In genomic region chr17:4375796-4376440, GRCh38 we compare ENCODE assay signal across 10 cellular contexts. TPM values are rescaled to one million over a fixed set of nuclear protein-coding genes. Genes with fewer than 3 reads are reported as not detected.
DNase-seq lines count a peak whose midpoint lies in the region; ATAC-seq and TF ChIP-seq lines count a peak whose summit lies in the region.
"Not testable (repeated sequence)": the region's sequence is repeated elsewhere in the genome, so short reads cannot be mapped to it uniquely, and the experiment has no call there.
"Had no signal": no experiment of that assay in that cellular context is flagged by ENCODE, and none has a peak within 500 bp of the region (broad histone marks: within the 10 kb centered on the region; RNA-seq: fewer than 3 reads in every experiment).

No MANE protein-coding gene starts in this region.

- not testable (repeated sequence) for H3K36me3 ChIP-seq in BLaER1; KMS-11 (ENCODE audit: insufficient read depth)

- not testable (repeated sequence) for H3K27me3 ChIP-seq in BLaER1; KMS-11 (ENCODE audit: insufficient read depth, low read depth)

- not testable (repeated sequence) for H3K27me3 Mint-ChIP-seq in activated CD8-positive, alpha-beta memory T cell treated with anti-CD3 and anti-CD28 coated beads, Interleukin-2, amount 10 ng/mL, durations not matched to agents 7 days and 5 days; chondrocyte (ENCODE audit: low read depth); stimulated activated memory B cell treated with anti-CD40 and anti-IgM and Interleukin-4, amounts not matched to agents 10 μg/mL and 1 μg/mL and 100 μg/mL, for 72 hours

- ATAC-seq in GM19025 (IDR thresholded peaks at IDR 0.05; ENCODE audit: low read depth, unreplicated experiment) = peak; percentile 1
- peak; percentile 2 for ATAC-seq in HG03045 (IDR thresholded peaks at IDR 0.05; ENCODE audit: unreplicated experiment)
- ATAC-seq in activated CD8-positive, alpha-beta memory T cell treated with anti-CD3 and anti-CD28 coated beads, Interleukin-2, amount 10 ng/mL, durations not matched to agents 7 days and 5 days; stimulated activated memory B cell treated with anti-CD40 and anti-IgM and Interleukin-4, amounts not matched to agents 10 μg/mL and 1 μg/mL and 100 μg/mL, for 72 hours: not testable (repeated sequence)

- not testable (repeated sequence) for H3K79me2 ChIP-seq in KMS-11 (ENCODE audit: insufficient read depth, low read depth)

- not testable (repeated sequence) for H3K9me3 ChIP-seq in BLaER1

- H4K20me1 ChIP-seq in BLaER1; KMS-11 (ENCODE audit: insufficient read depth): not testable (repeated sequence)

- peak overlapping the region; percentile 52 for H3K4me3 Mint-ChIP-seq in activated CD8-positive, alpha-beta memory T cell treated with anti-CD3 and anti-CD28 coated beads, Interleukin-2, amount 10 ng/mL, durations not matched to agents 7 days and 5 days
- H3K4me3 Mint-ChIP-seq in chondrocyte (ENCODE audit: unreplicated experiment) = not testable (repeated sequence)
- H3K4me3 Mint-ChIP-seq in stimulated activated memory B cell treated with anti-CD40 and anti-IgM and Interleukin-4, amounts not matched to agents 10 μg/mL and 1 μg/mL and 100 μg/mL, for 72 hours = peak overlapping the region; percentile 51

- peak; percentile 57 for DNase-seq in RPMI8226
- DNase-seq in activated CD8-positive, alpha-beta memory T cell treated with anti-CD3 and anti-CD28 coated beads, Interleukin-2, amount 10 ng/mL, durations not matched to agents 7 days and 5 days = not testable (repeated sequence)
- DNase-seq in chondrocyte (ENCODE audit: low spot score) = peak; percentile 30

- H3K27ac Mint-ChIP-seq in activated CD8-positive, alpha-beta memory T cell treated with anti-CD3 and anti-CD28 coated beads, Interleukin-2, amount 10 ng/mL, durations not matched to agents 7 days and 5 days = peak overlapping the region; percentile 92
- H3K27ac Mint-ChIP-seq in chondrocyte (ENCODE audit: unreplicated experiment) = not testable (repeated sequence)
- peak overlapping the region; percentile 88 for H3K27ac Mint-ChIP-seq in stimulated activated memory B cell treated with anti-CD40 and anti-IgM and Interleukin-4, amounts not matched to agents 10 μg/mL and 1 μg/mL and 100 μg/mL, for 72 hours

- not testable (repeated sequence) for TF ChIP-seq CTCF in KMS-11 (conservative IDR thresholded peaks at IDR 0.05; ENCODE audit: low read depth, low read length); chondrocyte (IDR thresholded peaks at IDR 0.05)

- CTCF ChIA-PET in activated CD8-positive, alpha-beta memory T cell treated with anti-CD3 and anti-CD28 coated beads, Interleukin-2, amount 10 ng/mL, durations not matched to agents 7 days and 5 days (lab: Charles Lee) = interaction anchor here (0.8 to 1.1 kb wide), 4 partner anchors 10 to 160 kb away, joined by 3 to 8 read pairs (median 5); partner anchors contain the start of gene UBE2G1

- not testable (repeated sequence) for H3K9ac ChIP-seq in BLaER1
- peak overlapping the region; percentile 36; the same call in 1 of the 2 replicates for H3K9ac ChIP-seq in KMS-11

- H3K9me3 Mint-ChIP-seq in activated CD8-positive, alpha-beta memory T cell treated with anti-CD3 and anti-CD28 coated beads, Interleukin-2, amount 10 ng/mL, durations not matched to agents 7 days and 5 days (ENCODE audit: low read depth); chondrocyte (ENCODE audit: low read depth); stimulated activated memory B cell treated with anti-CD40 and anti-IgM and Interleukin-4, amounts not matched to agents 10 μg/mL and 1 μg/mL and 100 μg/mL, for 72 hours: not testable (repeated sequence)

- H2AFZ ChIP-seq in KMS-11 (ENCODE audit: low read depth) = not testable (repeated sequence)

- not testable (repeated sequence) for H3K4me3 ChIP-seq in BLaER1; KMS-11 (IDR thresholded peaks at IDR 0.05; ENCODE audit: insufficient read depth, low read depth, low read length)

- peaks cover 39% of the 10 kb centered on the region for H3K4me1 Mint-ChIP-seq in activated CD8-positive, alpha-beta memory T cell treated with anti-CD3 and anti-CD28 coated beads, Interleukin-2, amount 10 ng/mL, durations not matched to agents 7 days and 5 days
- not testable (repeated sequence) for H3K4me1 Mint-ChIP-seq in chondrocyte (ENCODE audit: low read depth)
- peaks cover 35% of the 10 kb centered on the region for H3K4me1 Mint-ChIP-seq in stimulated activated memory B cell treated with anti-CD40 and anti-IgM and Interleukin-4, amounts not matched to agents 10 μg/mL and 1 μg/mL and 100 μg/mL, for 72 hours

- not testable (repeated sequence) for H3K36me3 Mint-ChIP-seq in activated CD8-positive, alpha-beta memory T cell treated with anti-CD3 and anti-CD28 coated beads, Interleukin-2, amount 10 ng/mL, durations not matched to agents 7 days and 5 days; chondrocyte (ENCODE audit: low read depth); stimulated activated memory B cell treated with anti-CD40 and anti-IgM and Interleukin-4, amounts not matched to agents 10 μg/mL and 1 μg/mL and 100 μg/mL, for 72 hours

- H3K4me2 ChIP-seq in BLaER1 = peak overlapping the region; percentile 73
- peak overlapping the region; percentile 67 for H3K4me2 ChIP-seq in KMS-11

- not testable (repeated sequence) for H3K27ac ChIP-seq in BLaER1
- H3K27ac ChIP-seq in KMS-11 = peak overlapping the region; percentile 69

- H3K4me1 ChIP-seq in BLaER1 = peaks cover 40% of the 10 kb centered on the region
- peaks cover 76% of the 10 kb centered on the region for H3K4me1 ChIP-seq in KMS-11 (ENCODE audit: low read depth, poor library complexity, severe bottlenecking)

RNA-seq across cellular contexts. Expression of gene UBE2G1, which starts 9.4 kb away (rescaled TPM):
- total RNA-seq in activated CD8-positive, alpha-beta memory T cell treated with anti-CD3 and anti-CD28 coated beads, Interleukin-2, amount 10 ng/mL, durations not matched to agents 7 days and 5 days = 10 to 100 TPM; 77.1 to 83.0 TPM
- total RNA-seq in chondrocyte = 54.6 to 80.0 TPM (median 79.2 TPM) in 3 replicates

RNA-seq across cellular contexts. Expression of gene SPNS3, which starts 57.8 kb away (rescaled TPM):
- 10 to 100 TPM; 17.6 to 39.1 TPM for total RNA-seq in activated CD8-positive, alpha-beta memory T cell treated with anti-CD3 and anti-CD28 coated beads, Interleukin-2, amount 10 ng/mL, durations not matched to agents 7 days and 5 days
- total RNA-seq in chondrocyte = not detected in 3 replicates
- total RNA-seq: mammary epithelial cell, osteoblast had no signal

Comparison
In these comparisons a context has a peak if more than half of its experiments do, and no peak if none do; other contexts are left out.
1. RNA of gene SPNS3, which starts 57.8 kb away (total RNA-seq): 17.6 to 39.1 TPM in activated CD8-positive, alpha-beta memory T cell treated with anti-CD3 and anti-CD28 coated beads, Interleukin-2, amount 10 ng/mL, durations not matched to agents 7 days and 5 days; not detected in chondrocyte; every median in the first group is over 10 times any median in the second.